Comparison of ENCODE assay signal across 23 cellular contexts in genomic region chr7:126776506-126776905, GRCh38.
"Had no signal": no experiment of that assay in that cellular context is flagged by ENCODE, and none has a peak within 500 bp of the region (broad histone marks: within the 10 kb centered on the region; RNA-seq: fewer than 3 reads in every experiment).

No MANE protein-coding gene starts in this region.

- H3K9me3 Mint-ChIP-seq: naive thymus-derived CD8-positive, alpha-beta T cell; nephron progenitor cell; stimulated activated memory B cell treated with anti-CD40 and anti-IgM and Interleukin-4, amounts not matched to agents 10 μg/mL and 1 μg/mL and 100 μg/mL, for 72 hours; type B pancreatic cell had no signal

- ATAC-seq: foreskin keratinocyte; heart right ventricle; left colon; left ventricle myocardium superior; lower lobe of right lung; naive thymus-derived CD8-positive, alpha-beta T cell; right cardiac atrium; stimulated activated memory B cell treated with anti-CD40 and anti-IgM and Interleukin-4, amounts not matched to agents 10 μg/mL and 1 μg/mL and 100 μg/mL, for 72 hours; stimulated activated naive CD8-positive, alpha-beta T cell treated with anti-CD3 and anti-CD28 coated beads, Interleukin-15, Interleukin-2, amounts not matched to agents 100 U/mL and 50 U/mL, for 24 hours had no signal

- DNase-seq: effector memory CD4-positive, alpha-beta T cell; foreskin keratinocyte; glutamatergic neuron; heart right ventricle; hippocampal formation; kidney glomerular epithelial cell; left colon; left ventricle myocardium superior; lower lobe of right lung; naive thymus-derived CD8-positive, alpha-beta T cell; nephron progenitor cell; nucleus accumbens; right cardiac atrium; sigmoid colon; stimulated activated CD4-positive, alpha-beta T cell treated with anti-CD3 and anti-CD28 coated beads, Interleukin-2, amount 100 ng/mL, for 24 hours; stimulated activated CD4-positive, alpha-beta T cell treated with anti-CD3 and anti-CD28 coated beads, Interleukin-4, amount 100 ng/mL, for 4 hours; stimulated activated naive CD8-positive, alpha-beta T cell treated with anti-CD3 and anti-CD28 coated beads, Interleukin-15, Interleukin-2, amounts not matched to agents 100 U/mL and 50 U/mL, for 24 hours; substantia nigra; testis; tibial artery had no signal

- H3K27me3 Mint-ChIP-seq: dendritic cell treated with granulocyte-macrophage colony-stimulating factor and Interleukin-4, amounts not matched to agents 40 ng/mL and 50 ng/mL, for 4 days; stimulated activated memory B cell treated with anti-CD40 and anti-IgM and Interleukin-4, amounts not matched to agents 10 μg/mL and 1 μg/mL and 100 μg/mL, for 72 hours; type B pancreatic cell had no signal

- H3K36me3 Mint-ChIP-seq: naive thymus-derived CD8-positive, alpha-beta T cell; stimulated activated memory B cell treated with anti-CD40 and anti-IgM and Interleukin-4, amounts not matched to agents 10 μg/mL and 1 μg/mL and 100 μg/mL, for 72 hours; type B pancreatic cell had no signal

- H3K27ac Mint-ChIP-seq: dendritic cell treated with granulocyte-macrophage colony-stimulating factor and Interleukin-4, amounts not matched to agents 40 ng/mL and 50 ng/mL, for 4 days; naive thymus-derived CD8-positive, alpha-beta T cell; nephron progenitor cell; stimulated activated memory B cell treated with anti-CD40 and anti-IgM and Interleukin-4, amounts not matched to agents 10 μg/mL and 1 μg/mL and 100 μg/mL, for 72 hours; type B pancreatic cell had no signal

- H3K4me3 Mint-ChIP-seq: dendritic cell treated with granulocyte-macrophage colony-stimulating factor and Interleukin-4, amounts not matched to agents 40 ng/mL and 50 ng/mL, for 4 days; naive thymus-derived CD8-positive, alpha-beta T cell; nephron progenitor cell; stimulated activated memory B cell treated with anti-CD40 and anti-IgM and Interleukin-4, amounts not matched to agents 10 μg/mL and 1 μg/mL and 100 μg/mL, for 72 hours; type B pancreatic cell had no signal

- H3K4me1 Mint-ChIP-seq: naive thymus-derived CD8-positive, alpha-beta T cell; nephron progenitor cell; stimulated activated memory B cell treated with anti-CD40 and anti-IgM and Interleukin-4, amounts not matched to agents 10 μg/mL and 1 μg/mL and 100 μg/mL, for 72 hours had no signal
